ENCODE assay signal across 8 cellular contexts in the genomic region with DNA sequence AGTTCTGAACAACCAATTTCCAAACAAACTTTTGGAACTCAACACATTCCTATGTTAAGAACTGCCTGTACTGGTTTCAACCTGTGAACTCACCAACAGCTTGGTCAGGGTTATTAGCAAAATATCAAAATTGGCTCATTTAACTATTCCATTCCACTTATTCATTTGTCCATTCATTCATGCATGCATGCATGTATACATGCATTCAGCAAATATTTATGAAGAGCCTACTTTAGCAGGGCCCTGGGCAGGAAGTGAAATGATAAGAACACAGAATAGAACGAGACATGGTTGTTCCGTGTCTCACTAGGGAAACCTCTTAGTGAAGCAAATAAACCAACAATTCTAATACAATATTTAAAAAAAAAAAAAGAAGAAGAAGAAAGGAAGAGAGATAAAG.
"Had no signal": no experiment of that assay in that cellular context is flagged by ENCODE, and none has a peak within 500 bp of the region (broad histone marks: within the 10 kb centered on the region; RNA-seq: fewer than 3 reads in every experiment).

No MANE protein-coding gene starts in this region.

- H2AFZ ChIP-seq: GM23248 had no signal

- H3K4me1 Mint-ChIP-seq: IgD-negative memory B cell had no signal

- H3K36me3 Mint-ChIP-seq: IgD-negative memory B cell had no signal

- FAIRE-seq: HTR-8/SVneo had no signal

- H3K36me3 ChIP-seq: HAP-1 had no signal

- DNase-seq: GM23248, GOT3, H7, HFFc6 had no signal

- H3K4me1 ChIP-seq: HAP-1 had no signal

- H3K27me3 Mint-ChIP-seq: IgD-negative memory B cell had no signal

- H3K27ac ChIP-seq: GM23248 had no signal

- H3K9ac ChIP-seq: GM23248 had no signal

- ATAC-seq: HCT116 had no signal

- H3K4me3 Mint-ChIP-seq: HFFc6, IgD-negative memory B cell had no signal

- H3K4me3 ChIP-seq: GM23248, HAP-1 had no signal

- H3K27ac Mint-ChIP-seq: HFFc6, IgD-negative memory B cell had no signal
